In the genomic region with DNA sequence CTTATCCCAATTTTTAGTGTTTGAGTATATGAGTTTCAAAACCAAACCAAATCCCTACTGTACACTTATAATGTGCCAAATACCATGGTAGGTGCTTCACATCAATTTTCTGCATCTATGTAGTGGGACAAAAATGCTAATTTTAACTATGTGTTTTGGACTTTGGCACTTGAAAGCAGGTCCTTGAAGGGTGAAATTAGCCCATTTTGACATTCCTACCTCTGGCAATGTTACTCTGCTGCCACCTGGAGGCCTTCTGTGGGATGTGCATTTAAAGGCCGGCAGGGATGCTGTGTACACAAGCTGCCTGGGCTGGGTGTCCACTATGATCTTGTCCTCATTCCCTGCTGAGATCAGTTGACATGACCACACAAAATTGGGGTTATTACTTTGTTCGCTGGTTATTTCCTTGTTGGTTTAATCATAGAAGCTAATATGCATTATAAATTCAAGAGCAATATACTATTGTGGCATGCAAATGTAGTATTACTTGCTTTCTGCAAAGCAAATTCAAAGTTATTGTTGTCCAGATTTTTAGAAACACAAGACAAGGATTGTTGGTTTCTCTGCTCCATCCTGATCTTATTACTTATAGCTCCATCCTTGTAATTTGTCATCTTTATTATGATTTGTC, we compare ENCODE assay signal across 8 cellular contexts.
DNase-seq lines count a peak whose midpoint lies in the region; ATAC-seq and TF ChIP-seq lines count a peak whose summit lies in the region.

No MANE protein-coding gene starts in this region.

- peak; percentile 98 for TF ChIP-seq CTCF in natural killer cell (IDR thresholded peaks at IDR 0.05)

- no peaks in the 10 kb centered on the region for H3K36me3 Mint-ChIP-seq in natural killer cell

- no peaks in the 10 kb centered on the region for H3K9me3 Mint-ChIP-seq in natural killer cell
- H3K9me3 Mint-ChIP-seq in stimulated activated naive CD8-positive, alpha-beta T cell treated with anti-CD3 and anti-CD28 coated beads, Interleukin-15, amount 100 ng/mL, for 72 hours = no peaks in the 10 kb centered on the region

- H3K4me1 Mint-ChIP-seq in natural killer cell = peaks cover 11% of the 10 kb centered on the region in 2 donors
- peaks cover 11% of the 10 kb centered on the region for H3K4me1 Mint-ChIP-seq in stimulated activated naive CD8-positive, alpha-beta T cell treated with anti-CD3 and anti-CD28 coated beads, Interleukin-15, amount 100 ng/mL, for 72 hours

- H3K27ac Mint-ChIP-seq in natural killer cell = no peak overlapping the region
- H3K27ac Mint-ChIP-seq in stimulated activated naive CD8-positive, alpha-beta T cell treated with anti-CD3 and anti-CD28 coated beads, Interleukin-15, amount 100 ng/mL, for 72 hours = no peak overlapping the region

- DNase-seq in DMS153 treated with DMSO at 0.1 percent for 48 hours (lab: John Stamatoyannopoulos, UW; ENCODE audit: unreplicated experiment) (peak; percentile 3), DMS153 (lab: John Stamatoyannopoulos, UW) (no peak), NOMO-1 treated with dmso at 0.1 percent for 144 hours (lab: John Stamatoyannopoulos, UW; ENCODE audit: unreplicated experiment) (peak; percentile 29), erythroblast (lab: John Stamatoyannopoulos, UW) (peak; percentile 67 to 81), natural killer cell (peak; percentile 68)
- peak; percentile 79 for DNase-seq in activated CD8-positive, alpha-beta memory T cell treated with anti-CD3 and anti-CD28 coated beads, Interleukin-2, amount 50 U/mL, for 48 hours
- peak; percentile 64 to 74 for DNase-seq in stimulated activated naive CD8-positive, alpha-beta T cell treated with anti-CD3 and anti-CD28 coated beads, Interleukin-15, amount 100 ng/mL, for 72 hours

- no peak for TF ChIP-seq POLR2A in erythroblast (IDR thresholded peaks at IDR 0.05; ENCODE audit: low read length)

- ATAC-seq in HG03175 (IDR thresholded peaks at IDR 0.05; ENCODE audit: unreplicated experiment) (peak; percentile 57), natural killer cell (peak; percentile 75 to 88 (median 85))
- ATAC-seq in stimulated activated naive CD8-positive, alpha-beta T cell treated with anti-CD3 and anti-CD28 coated beads, Interleukin-15, amount 100 ng/mL, for 72 hours = peak; percentile 79

- no peaks in the 10 kb centered on the region for H3K27me3 Mint-ChIP-seq in natural killer cell (ENCODE audit: low read depth in 2 of 2)
- peaks cover 38% of the 10 kb centered on the region for H3K27me3 Mint-ChIP-seq in stimulated activated naive CD8-positive, alpha-beta T cell treated with anti-CD3 and anti-CD28 coated beads, Interleukin-15, amount 100 ng/mL, for 72 hours

- no peak overlapping the region for H3K4me3 Mint-ChIP-seq in natural killer cell
- H3K4me3 Mint-ChIP-seq in stimulated activated naive CD8-positive, alpha-beta T cell treated with anti-CD3 and anti-CD28 coated beads, Interleukin-15, amount 100 ng/mL, for 72 hours = no peak overlapping the region

- intact Hi-C loops in natural killer cell (cut with micrococcal nuclease) = loop anchor here (1.0 kb wide), 2 partner anchors 202 to 274 kb away; no protein-coding TSS in a partner anchor
